Comparison of ENCODE assay signal across 11 cellular contexts in the genomic region with DNA sequence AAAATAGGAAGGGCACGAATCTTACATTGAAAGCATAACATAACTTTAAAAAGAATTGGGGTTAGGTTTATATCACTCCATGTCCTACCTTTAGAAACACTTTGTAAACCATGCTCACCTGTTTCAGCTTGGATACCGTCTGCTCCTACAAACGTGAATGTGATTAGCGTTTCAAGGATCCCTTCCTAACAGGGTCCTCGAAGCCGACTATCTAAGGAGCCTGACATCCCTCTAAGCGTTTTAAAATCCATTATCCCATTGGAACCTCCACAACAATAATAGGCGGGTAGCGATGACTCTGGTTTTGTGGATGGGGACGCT. TPM values are rescaled to one million over a fixed set of nuclear protein-coding genes. Genes with fewer than 3 reads are reported as not detected.
A peak's percentile ranks its signal among the peaks of the same experiment; 100 is the strongest.
DNase-seq lines count a peak whose midpoint lies in the region; ATAC-seq and TF ChIP-seq lines count a peak whose summit lies in the region.
"Had no signal": no experiment of that assay in that cellular context is flagged by ENCODE, and none has a peak within 500 bp of the region (broad histone marks: within the 10 kb centered on the region; RNA-seq: fewer than 3 reads in every experiment).

No MANE protein-coding gene starts in this region.

- H3K9ac ChIP-seq in HUES64 (ENCODE audit: low read depth, low read length) (peak overlapping the region; percentile 33; the same call in 1 of the 2 replicates), stomach smooth muscle (ENCODE audit: low read length in 2 of 2) (peak overlapping the region; percentile 36)

- 22% methylated on average over 10 of the region's 10 CpGs for WGBS in HUES64
- WGBS in right lobe of liver (ENCODE audit: insufficient coverage, low coverage, low lambda C conversion rate, missing lambda C conversion rate), result 12% methylated on average over 9 of the region's 10 CpGs

- H3K36me3 ChIP-seq in HUES64 (ENCODE audit: insufficient read depth, low read length) (no peaks in the 10 kb centered on the region), right lobe of liver (no peaks in the 10 kb centered on the region), stomach smooth muscle (ENCODE audit: control insufficient read depth in 2 of 2, insufficient read depth in 2 of 2, low read length in 2 of 2) (no peaks in the 10 kb centered on the region)

- H3K4me1 ChIP-seq in HUES64 (ENCODE audit: insufficient read depth, low read length) (peaks cover 27% of the 10 kb centered on the region), right lobe of liver (peaks cover 0 to 7% (median 0%) of the 10 kb centered on the region in 4 donors), stomach smooth muscle (ENCODE audit: control insufficient read depth, insufficient read depth, low read length) (peaks cover 10% of the 10 kb centered on the region)

- H3K27ac ChIP-seq in HUES64 (ENCODE audit: low read depth, low read length) (no peak overlapping the region), right lobe of liver (no peak overlapping the region), stomach smooth muscle (ENCODE audit: low read length) (peak overlapping the region; percentile 46)

- ATAC-seq in right lobe of liver (no peak), HG02798 (IDR thresholded peaks at IDR 0.05; ENCODE audit: poor library complexity, unreplicated experiment) (no peak), HG03469 (IDR thresholded peaks at IDR 0.05; ENCODE audit: unreplicated experiment) (no peak), HG03135 (IDR thresholded peaks at IDR 0.05; ENCODE audit: unreplicated experiment) (no peak)

- DNase-seq in cardiac fibroblast (ENCODE audit: low read depth in 2 of 2) (no peak), right lobe of liver (no peak), mucosa of gallbladder (ENCODE audit: low spot score) (no peak)
- DNase-seq: activated T-cell treated with anti-CD3 and anti-CD28 coated beads for 4 hours; stimulated activated CD4-positive, alpha-beta T cell treated with anti-CD3 and anti-CD28 coated beads, Interleukin-12 subunit alpha, Interleukin-12 subunit beta, amount 100 ng/mL, for 4 hours had no signal

- intact Hi-C loops in right lobe of liver (cut with DNase I), result no loop called here

- H3K4me3 ChIP-seq in HUES64 (ENCODE audit: low read length) (peak overlapping the region; percentile 71), cardiac fibroblast (replicated peaks in 1 of 2; ENCODE audit: low read depth in 2 of 2, low read length in 2 of 2) (peak overlapping the region; percentile 64 to 72), right lobe of liver (peak overlapping the region; percentile 25 to 45 (median 37)), stomach smooth muscle (ENCODE audit: low read length in 2 of 2) (peak overlapping the region in 1 of 2 donors; percentile 70)

- H3K9me3 ChIP-seq in HUES64 (ENCODE audit: insufficient read depth, low read depth, low read length) (no peaks in the 10 kb centered on the region), right lobe of liver (no peaks in the 10 kb centered on the region), stomach smooth muscle (ENCODE audit: control insufficient read depth in 2 of 2, low read length in 2 of 2) (no peaks in the 10 kb centered on the region)

- no peak for TF ChIP-seq CTCF in cardiac fibroblast (IDR thresholded peaks at IDR 0.05; ENCODE audit: low read depth, low read length)
- no peak for TF ChIP-seq CTCF in right lobe of liver (IDR thresholded peaks at IDR 0.05)

- no peak for TF ChIP-seq POLR2A in right lobe of liver (IDR thresholded peaks at IDR 0.05)

- H3K27me3 ChIP-seq in HUES64 (ENCODE audit: insufficient read depth, low read length), result peaks cover 56% of the 10 kb centered on the region
- peaks cover 0 to 14% of the 10 kb centered on the region in 2 donors for H3K27me3 ChIP-seq in right lobe of liver
- peaks cover 11 to 15% of the 10 kb centered on the region in 2 donors for H3K27me3 ChIP-seq in stomach smooth muscle (ENCODE audit: control insufficient read depth in 1 of 2, insufficient read depth in 2 of 2, low read length in 2 of 2)

RNA-seq across cellular contexts. Expression of a gene that starts 1.0 kb away (rescaled TPM):
- 0.30 TPM for polyA plus RNA-seq in HUES64 (2013, experiment 1 of 2)
- polyA plus RNA-seq in HUES64 (2013, experiment 2 of 2), result 0.38 TPM
- total RNA-seq in right lobe of liver, result 1 to 10 TPM; 1.6 to 7.8 (median 4.6) TPM
- total RNA-seq in mucosa of gallbladder, result 13.1 TPM
- total RNA-seq: SK-MEL-5 had no signal
